ENCODE assay signal across 1 cellular context in genomic region chr10:94549221-94549620, GRCh38.
TF ChIP-seq lines count a peak whose summit lies in the region.

No MANE protein-coding gene starts in this region.

TF ChIP-seq in H1, 55 proteins besides CTCF, POLR2A, EP300 and RAD21:
- TF ChIP-seq FOSL1 (IDR thresholded peaks at IDR 0.05; ENCODE audit: insufficient read depth, low read depth, low read length) (no peak), BCL11A (IDR thresholded peaks at IDR 0.05; ENCODE audit: low read depth in 2 of 2, low read length in 2 of 2) (no peak), SAP30 (IDR thresholded peaks at IDR 0.05; ENCODE audit: insufficient read depth, insufficient replicate concordance, low read length) (no peak), KDM5A (IDR thresholded peaks at IDR 0.05; ENCODE audit: low read length) (no peak), ASH2L (IDR thresholded peaks at IDR 0.05; ENCODE audit: low read length) (no peak), RFX5 (IDR thresholded peaks at IDR 0.05; ENCODE audit: borderline replicate concordance, low read depth, low read length) (no peak), TEAD4 (IDR thresholded peaks at IDR 0.05; ENCODE audit: low read depth, low read length) (no peak), NANOG (IDR thresholded peaks at IDR 0.05; ENCODE audit: insufficient read depth, low read depth, low read length, poor library complexity, severe bottlenecking) (no peak), BACH1 (IDR thresholded peaks at IDR 0.05; ENCODE audit: low read length) (no peak), CTBP2 (IDR thresholded peaks at IDR 0.05; ENCODE audit: borderline replicate concordance, insufficient read depth, insufficient read length, low read length) (no peak), CBX8 (IDR thresholded peaks at IDR 0.05; ENCODE audit: borderline replicate concordance, low read depth, low read length) (no peak), POU5F1 (IDR thresholded peaks at IDR 0.05; ENCODE audit: low read depth, low read length) (no peak), JUND (IDR thresholded peaks at IDR 0.05; ENCODE audit: low read length) (no peak), SIN3A (conservative IDR thresholded peaks at IDR 0.05 in 1 of 2, IDR thresholded peaks at IDR 0.05 in 1 of 2; ENCODE audit: low read depth in 1 of 2, low read length in 2 of 2) (no peak), RNF2 (IDR thresholded peaks at IDR 0.05; ENCODE audit: borderline replicate concordance, low read depth, low read length, missing control alignments, poor library complexity, severe bottlenecking) (no peak), HDAC2 (IDR thresholded peaks at IDR 0.05; ENCODE audit: borderline replicate concordance in 1 of 2, low read depth in 2 of 2, low read length in 2 of 2) (no peak), CHD7 (IDR thresholded peaks at IDR 0.05; ENCODE audit: insufficient replicate concordance, low read length) (no peak), HDAC6 (IDR thresholded peaks at IDR 0.05; ENCODE audit: low read depth, low read length) (no peak)
TF ChIP-seq in H1: peak in this region for 0.
